In genomic region chr12:130819248-130819576, GRCh38 we compare ENCODE assay signal across 8 cellular contexts. TPM values are rescaled to one million over a fixed set of nuclear protein-coding genes. Genes with fewer than 3 reads are reported as not detected.
DNase-seq lines count a peak whose midpoint lies in the region; ATAC-seq and TF ChIP-seq lines count a peak whose summit lies in the region.

No MANE protein-coding gene starts in this region.

- H3K27ac Mint-ChIP-seq in activated CD4-positive, alpha-beta T cell treated with anti-CD3 and anti-CD28 coated beads, Interleukin-2, amount 10 ng/mL, durations not matched to agents 7 days and 5 days, result no peak overlapping the region

- no peaks in the 10 kb centered on the region for H3K9me3 Mint-ChIP-seq in activated CD4-positive, alpha-beta T cell treated with anti-CD3 and anti-CD28 coated beads, Interleukin-2, amount 10 ng/mL, durations not matched to agents 7 days and 5 days

- in situ Hi-C loops in GM13976 (cut with MboI; ENCODE audit: low sequenced_read_pairs, unreplicated experiment), result loop anchor here (10.0 kb wide), 1 partner anchor 54 kb away; no protein-coding TSS in a partner anchor

- H3K9ac ChIP-seq in colonic mucosa (ENCODE audit: low read depth in 2 of 2, low read length in 2 of 2), result peak overlapping the region in 1 of 2 donors; percentile 6
- H3K9ac ChIP-seq in stomach smooth muscle (ENCODE audit: low read length in 2 of 2), result peak overlapping the region in 1 of 2 donors; percentile 42

- H3K36me3 Mint-ChIP-seq in activated CD4-positive, alpha-beta T cell treated with anti-CD3 and anti-CD28 coated beads, Interleukin-2, amount 10 ng/mL, durations not matched to agents 7 days and 5 days (ENCODE audit: low read depth), result peaks cover 27% of the 10 kb centered on the region

- H3K9me3 ChIP-seq in colonic mucosa (no peaks in the 10 kb centered on the region), stomach smooth muscle (ENCODE audit: control insufficient read depth in 2 of 2, low read length in 2 of 2) (no peaks in the 10 kb centered on the region)

- peak overlapping the region; percentile 55 for H3K4me3 Mint-ChIP-seq in activated CD4-positive, alpha-beta T cell treated with anti-CD3 and anti-CD28 coated beads, Interleukin-2, amount 10 ng/mL, durations not matched to agents 7 days and 5 days

- H3K27me3 ChIP-seq in colonic mucosa (no peaks in the 10 kb centered on the region), stomach smooth muscle (ENCODE audit: control insufficient read depth in 1 of 2, insufficient read depth in 2 of 2, low read length in 2 of 2) (no peaks in the 10 kb centered on the region)

- POLR2A ChIA-PET in activated CD4-positive, alpha-beta T cell treated with anti-CD3 and anti-CD28 coated beads, Interleukin-2, amount 10 ng/mL, durations not matched to agents 7 days and 5 days (lab: Charles Lee), result no interaction called here

- intact Hi-C loops in colonic mucosa (cut with DNase I), result loop anchor here (5.0 kb wide), 1 partner anchor 57 kb away; no protein-coding TSS in a partner anchor

- H3K27me3 Mint-ChIP-seq in activated CD4-positive, alpha-beta T cell treated with anti-CD3 and anti-CD28 coated beads, Interleukin-2, amount 10 ng/mL, durations not matched to agents 7 days and 5 days, result no peaks in the 10 kb centered on the region

- CTCF ChIA-PET in activated CD4-positive, alpha-beta T cell treated with anti-CD3 and anti-CD28 coated beads, Interleukin-2, amount 10 ng/mL, durations not matched to agents 7 days and 5 days (lab: Charles Lee), result interaction anchor here (0.8 kb wide), 1 partner anchor 19 kb away, joined by 4 read pairs; no protein-coding TSS in a partner anchor

- H3K36me3 ChIP-seq in colonic mucosa (no peaks in the 10 kb centered on the region), stomach smooth muscle (ENCODE audit: control insufficient read depth in 2 of 2, insufficient read depth in 2 of 2, low read length in 2 of 2) (peaks cover 18 to 21% of the 10 kb centered on the region in 2 donors)

- no peak overlapping the region for H3K27ac ChIP-seq in colonic mucosa
- no peak overlapping the region for H3K27ac ChIP-seq in stomach smooth muscle (ENCODE audit: low read length)

- H3K4me1 Mint-ChIP-seq in activated CD4-positive, alpha-beta T cell treated with anti-CD3 and anti-CD28 coated beads, Interleukin-2, amount 10 ng/mL, durations not matched to agents 7 days and 5 days, result peaks cover 32% of the 10 kb centered on the region

- peak; percentile 25 for ATAC-seq in HG03378 (IDR thresholded peaks at IDR 0.05; ENCODE audit: unreplicated experiment)

- TF ChIP-seq CTCF in colonic mucosa (IDR thresholded peaks at IDR 0.05) (no peak), GM13976 (IDR thresholded peaks at IDR 0.05; ENCODE audit: borderline replicate concordance, control extremely low read depth, extremely low read depth, insufficient read depth, missing control alignments) (no peak)

- DNase-seq in activated CD4-positive, alpha-beta T cell treated with anti-CD3 and anti-CD28 coated beads, Interleukin-2, amount 10 ng/mL, durations not matched to agents 7 days and 5 days, result no peak
- DNase-seq in activated CD4-positive, alpha-beta T cell treated with anti-CD3 and anti-CD28 coated beads for 1 hour, result no peak
- no peak for DNase-seq in colonic mucosa
- DNase-seq in NCI-H2171 treated with DMSO at 0.1 percent for 48 hours (lab: John Stamatoyannopoulos, UW), result no peak
- no peak for DNase-seq in RKO (ENCODE audit: low spot score)
- no peak for DNase-seq in GM13976 (ENCODE audit: low spot score)

- H3K4me3 ChIP-seq in colonic mucosa (peak overlapping the region; percentile 43), stomach smooth muscle (ENCODE audit: low read length in 2 of 2) (peak overlapping the region; percentile 73 to 84)

- H3K4me1 ChIP-seq in colonic mucosa, result peaks cover 4% of the 10 kb centered on the region
- H3K4me1 ChIP-seq in stomach smooth muscle (ENCODE audit: control insufficient read depth, insufficient read depth, low read length), result peaks cover 7% of the 10 kb centered on the region

RNA-seq across cellular contexts. Expression of gene STX2, which starts 19.8 kb away (rescaled TPM):
- 10 to 100 TPM; 23.2 to 25.5 TPM for total RNA-seq in activated CD4-positive, alpha-beta T cell treated with anti-CD3 and anti-CD28 coated beads, Interleukin-2, amount 10 ng/mL, durations not matched to agents 7 days and 5 days
- total RNA-seq in colonic mucosa, result 1 to 10 TPM; 2.1 to 4.8 TPM

RNA-seq across cellular contexts. Expression of gene RAN, which starts 52.7 kb away (rescaled TPM):
- 1,000 to 10,000 TPM; 1,033 to 1,124 TPM for total RNA-seq in activated CD4-positive, alpha-beta T cell treated with anti-CD3 and anti-CD28 coated beads, Interleukin-2, amount 10 ng/mL, durations not matched to agents 7 days and 5 days
- 100 to 1,000 TPM; 374 to 847 TPM for total RNA-seq in colonic mucosa

Comparison
In these comparisons a context has a peak if more than half of its experiments do, and no peak if none do; other contexts are left out.
1. RNA of gene STX2, which starts 19.8 kb away (total RNA-seq): 23.2 to 25.5 TPM in activated CD4-positive, alpha-beta T cell treated with anti-CD3 and anti-CD28 coated beads, Interleukin-2, amount 10 ng/mL, durations not matched to agents 7 days and 5 days; 2.1 to 4.8 TPM in colonic mucosa; every median in the first group is over 4 times any median in the second.